In the genomic region with DNA sequence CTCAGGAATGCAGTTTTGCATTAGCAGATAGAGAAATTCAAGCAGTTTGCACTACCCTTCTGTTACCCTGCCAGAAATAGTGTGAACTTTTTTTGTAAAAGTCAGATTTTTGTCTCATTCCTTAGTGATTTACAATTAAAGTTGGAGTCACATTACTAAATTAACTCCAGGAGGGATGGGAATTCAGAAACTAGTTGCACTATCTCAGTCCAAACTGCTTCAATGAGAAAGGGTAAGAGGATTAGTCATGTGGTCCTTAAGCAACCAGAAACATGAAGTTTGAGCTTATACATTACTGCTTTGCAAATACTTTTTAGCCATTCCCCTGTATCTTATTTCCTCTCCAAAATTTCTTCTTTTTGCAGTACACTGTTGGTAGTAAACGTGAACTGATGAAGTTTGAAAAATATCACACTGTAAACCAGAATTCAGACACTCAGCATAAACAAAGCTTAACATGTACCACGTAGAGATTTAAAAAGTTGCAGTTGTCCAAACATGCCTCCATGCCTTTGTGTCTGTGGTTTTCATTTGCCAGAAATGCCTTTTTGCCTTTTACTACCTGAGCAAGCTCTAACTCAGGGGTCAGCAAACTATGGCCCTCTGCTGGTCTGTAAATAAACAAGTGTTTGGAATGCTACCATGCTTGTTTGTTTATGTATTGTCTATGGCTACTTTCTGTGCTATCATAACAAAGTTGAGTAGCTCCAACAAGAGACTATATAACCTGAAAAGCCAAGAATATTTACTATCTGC, we compare ENCODE assay signal across 18 cellular contexts. TPM values are rescaled to one million over a fixed set of nuclear protein-coding genes. Genes with fewer than 3 reads are reported as not detected.
A peak's percentile ranks its signal among the peaks of the same experiment; 100 is the strongest.
DNase-seq lines count a peak whose midpoint lies in the region; ATAC-seq, FAIRE-seq and TF ChIP-seq lines count a peak whose summit lies in the region.
"Had no signal": no experiment of that assay in that cellular context is flagged by ENCODE, and none has a peak within 500 bp of the region (broad histone marks: within the 10 kb centered on the region; RNA-seq: fewer than 3 reads in every experiment).

No MANE protein-coding gene starts in this region.

- H2BK5ac ChIP-seq in H9 (ENCODE audit: insufficient read length, low read length) = no peak overlapping the region

- peaks cover 27 to 35% of the 10 kb centered on the region in 2 experiments for H3K36me3 ChIP-seq in keratinocyte (ENCODE audit: control insufficient read depth in 2 of 2, extremely low read depth in 1 of 2, insufficient read depth in 2 of 2, low read length in 2 of 2)

- H3K4me1 ChIP-seq in H9 (ENCODE audit: insufficient read depth, low read length) (no peaks in the 10 kb centered on the region), keratinocyte (ENCODE audit: control insufficient read depth, extremely low read depth, insufficient read depth, low read length) (peaks cover 14% of the 10 kb centered on the region)
- H3K4me1 ChIP-seq: parathyroid adenoma had no signal

- H3K18ac ChIP-seq in H9 (ENCODE audit: insufficient read length, low read depth, low read length) = no peak overlapping the region

- no peak overlapping the region for H4K5ac ChIP-seq in H9 (ENCODE audit: insufficient read length, low read depth, low read length)

- no peak overlapping the region for H3K4ac ChIP-seq in H9 (ENCODE audit: low read depth, low read length)

- H3K79me2 ChIP-seq in H9 (ENCODE audit: insufficient read depth, low read length) = no peaks in the 10 kb centered on the region
- H3K79me2 ChIP-seq in keratinocyte (ENCODE audit: control insufficient read depth, insufficient read depth, low read length) = no peaks in the 10 kb centered on the region
- H3K79me2 ChIP-seq: parathyroid adenoma had no signal

- H3K23ac ChIP-seq in H9 (ENCODE audit: insufficient read length, low read depth, low read length) = no peak overlapping the region

- H3K27ac Mint-ChIP-seq in H9 = peak overlapping the region in 2 of 3 experiments; percentile 9 to 75; a peak in 3 of 7 replicates
- H3K27ac Mint-ChIP-seq in chondrocyte (ENCODE audit: unreplicated experiment) = no peak overlapping the region
- H3K27ac Mint-ChIP-seq: activated naive CD8-positive, alpha-beta T cell treated with anti-CD3 and anti-CD28 coated beads, Interleukin-2, amount 10 ng/mL, durations not matched to agents 7 days and 5 days; B cell had no signal

- no peak overlapping the region for H2BK20ac ChIP-seq in H9 (ENCODE audit: low read depth, low read length, poor library complexity, severe bottlenecking)

- WGBS in H9 (ENCODE audit: extremely low coverage, insufficient read length, low lambda C conversion rate) = no CpG with 5 or more reads among the region's 2 CpGs

- no peak overlapping the region for H3K9ac ChIP-seq in H9 (ENCODE audit: extremely low read depth, insufficient read length, low read length)
- H3K9ac ChIP-seq in keratinocyte (ENCODE audit: control insufficient read depth, extremely low read depth, insufficient read depth, low read length) = no peak overlapping the region
- H3K9ac ChIP-seq: parathyroid adenoma had no signal

- no peak overlapping the region for H3K27ac ChIP-seq in H9 (ENCODE audit: insufficient read length, low read depth, low read length)
- no peak overlapping the region for H3K27ac ChIP-seq in keratinocyte (ENCODE audit: control insufficient read depth, insufficient read depth, low read length)
- H3K27ac ChIP-seq: parathyroid adenoma, PC-9, thoracic aorta had no signal

- no peak overlapping the region for H3T11ph ChIP-seq in H9 (ENCODE audit: low read length)

- TF ChIP-seq CTCF in AG09309 (IDR thresholded peaks at IDR 0.05; ENCODE audit: control insufficient read depth, insufficient read depth, low read depth, low read length, missing control alignments) (no peak), H9 (conservative IDR thresholded peaks at IDR 0.05) (no peak; the same call in 1 of the 3 replicates), chondrocyte (IDR thresholded peaks at IDR 0.05) (peak; percentile 19), keratinocyte (optimal IDR thresholded peaks at IDR 0.05 in 1 of 3, IDR thresholded peaks at IDR 0.05 in 1 of 3, conservative IDR thresholded peaks at IDR 0.05 in 1 of 3; ENCODE audit: extremely low read depth in 1 of 3, insufficient read depth in 2 of 3, low read length in 3 of 3) (peak in 1 of 3 experiments; percentile 10)

- peaks cover 0 to 15% of the 10 kb centered on the region in 2 experiments; a peak in 3 of 4 replicates for H3K4me1 Mint-ChIP-seq in H9
- H3K4me1 Mint-ChIP-seq in chondrocyte (ENCODE audit: low read depth) = no peaks in the 10 kb centered on the region
- H3K4me1 Mint-ChIP-seq: activated naive CD8-positive, alpha-beta T cell treated with anti-CD3 and anti-CD28 coated beads, Interleukin-2, amount 10 ng/mL, durations not matched to agents 7 days and 5 days; B cell had no signal

- H4K91ac ChIP-seq in H9 (ENCODE audit: insufficient read length, low read depth, low read length) = no peak overlapping the region

- H3K4me3 ChIP-seq in AG09309 (ENCODE audit: control insufficient read depth, low read depth, low read length) (no peak overlapping the region), keratinocyte (ENCODE audit: control insufficient read depth in 2 of 3, extremely low read depth in 1 of 3, insufficient read depth in 2 of 3, low read depth in 1 of 3, low read length in 3 of 3) (no peak overlapping the region)
- H3K4me3 ChIP-seq: PC-9, thoracic aorta had no signal

- H2AK5ac ChIP-seq in H9 (ENCODE audit: insufficient read length, low read length) = no peak overlapping the region

- H3K9me3 ChIP-seq in H9 (ENCODE audit: control insufficient read depth, low read depth, low read length) = no peaks in the 10 kb centered on the region
- H3K9me3 ChIP-seq in keratinocyte (ENCODE audit: control insufficient read depth, low read depth, low read length) = no peaks in the 10 kb centered on the region
- H3K9me3 ChIP-seq: thoracic aorta had no signal

- peaks cover 2 to 57% (median 37%) of the 10 kb centered on the region in 3 experiments; a peak in 5 of 7 replicates for H3K36me3 Mint-ChIP-seq in H9 (ENCODE audit: insufficient read depth in 1 of 3, low read depth in 3 of 3)
- peaks cover 54% of the 10 kb centered on the region for H3K36me3 Mint-ChIP-seq in chondrocyte (ENCODE audit: low read depth)

- no peak for FAIRE-seq in keratinocyte (lab: Jason Lieb, UNC)

- H3K4me2 ChIP-seq in H9 (ENCODE audit: insufficient read depth, insufficient read length, low read length) = no peak overlapping the region
- H3K4me2 ChIP-seq in keratinocyte (ENCODE audit: control insufficient read depth, extremely low read depth, insufficient read depth, low read depth, low read length) = peak overlapping the region; percentile 37
- H3K4me2 ChIP-seq: PC-9 had no signal

- no peaks in the 10 kb centered on the region for H3K23me2 ChIP-seq in H9 (ENCODE audit: insufficient read length, low read depth, low read length, poor library complexity, severe bottlenecking)

- no peak overlapping the region for H2BK120ac ChIP-seq in H9 (ENCODE audit: low read depth, low read length, poor library complexity, severe bottlenecking)

- dilution Hi-C loops in keratinocyte (cut with MboI; ENCODE audit: extremely low pct_ligation_motif_present, low sequenced_read_pairs) = no loop called here

- no peak for ATAC-seq in GM18861 (IDR thresholded peaks at IDR 0.05; ENCODE audit: unreplicated experiment)

- DNase-seq in AG09309 (ENCODE audit: low read depth) = peak; percentile 39
- no peak for DNase-seq in H9
- no peak for DNase-seq in chondrocyte (ENCODE audit: low spot score)
- no peak for DNase-seq in keratinocyte (ENCODE audit: low read depth, low spot score)
- no peak for DNase-seq in superior temporal gyrus (ENCODE audit: extremely low spot score)
- no peak for DNase-seq in ACHN
- DNase-seq in activated CD4-positive, CD25-positive, alpha-beta regulatory T cell (lab: John Stamatoyannopoulos, UW) = no peak
- DNase-seq: activated CD4-positive, CD25-positive, alpha-beta regulatory T cell treated with anti-CD3 and anti-CD28 coated beads, Interleukin-2, amount 50 U/mL, for 72 hours; activated naive CD8-positive, alpha-beta T cell treated with anti-CD3 and anti-CD28 coated beads, Interleukin-2, amount 10 ng/mL, durations not matched to agents 7 days and 5 days; activated T-cell treated with anti-CD3 and anti-CD28 coated beads for 4 hours; immature natural killer cell; NCI-H1092; NCI-H226; PC-9 had no signal

- H3K27me3 ChIP-seq in H9 (ENCODE audit: insufficient read depth, low read length) (no peaks in the 10 kb centered on the region), keratinocyte (ENCODE audit: control insufficient read depth, extremely low read depth, insufficient read depth, low read length) (no peaks in the 10 kb centered on the region)

- peaks cover 3% of the 10 kb centered on the region for H3K9me1 ChIP-seq in keratinocyte (ENCODE audit: control insufficient read depth, extremely low read depth, insufficient read depth, low read length)

- H4K20me1 ChIP-seq in H9 (ENCODE audit: control insufficient read depth, insufficient read depth, insufficient read length) = no peaks in the 10 kb centered on the region
- peaks cover 4% of the 10 kb centered on the region for H4K20me1 ChIP-seq in keratinocyte (ENCODE audit: control insufficient read depth, extremely low read depth, insufficient read depth, low read length)

- no peak overlapping the region for H3K56ac ChIP-seq in H9 (ENCODE audit: insufficient read length, low read depth, low read length)

- no peaks in the 10 kb centered on the region for H3K9me3 Mint-ChIP-seq in H9
- no peaks in the 10 kb centered on the region for H3K9me3 Mint-ChIP-seq in chondrocyte (ENCODE audit: low read depth)
- H3K9me3 Mint-ChIP-seq: activated naive CD8-positive, alpha-beta T cell treated with anti-CD3 and anti-CD28 coated beads, Interleukin-2, amount 10 ng/mL, durations not matched to agents 7 days and 5 days; immature natural killer cell had no signal

- no peak overlapping the region for H3K14ac ChIP-seq in H9 (ENCODE audit: insufficient read depth, low read length)

- H3K4me3 Mint-ChIP-seq in H9 (no peak overlapping the region), chondrocyte (ENCODE audit: unreplicated experiment) (no peak overlapping the region)
- H3K4me3 Mint-ChIP-seq: activated naive CD8-positive, alpha-beta T cell treated with anti-CD3 and anti-CD28 coated beads, Interleukin-2, amount 10 ng/mL, durations not matched to agents 7 days and 5 days; B cell; immature natural killer cell had no signal

- H3K27me3 Mint-ChIP-seq in H9 (ENCODE audit: low read depth) (no peaks in the 10 kb centered on the region), chondrocyte (ENCODE audit: low read depth) (no peaks in the 10 kb centered on the region)
- H3K27me3 Mint-ChIP-seq: activated naive CD8-positive, alpha-beta T cell treated with anti-CD3 and anti-CD28 coated beads, Interleukin-2, amount 10 ng/mL, durations not matched to agents 7 days and 5 days; B cell had no signal

- H3K79me1 ChIP-seq in H9 (ENCODE audit: insufficient read depth, low read depth, low read length, poor library complexity, severe bottlenecking) = no peaks in the 10 kb centered on the region

- H4K8ac ChIP-seq in H9 (replicated peaks; ENCODE audit: insufficient read length, low read depth, low read length) = no peak overlapping the region

- no peak overlapping the region for H2BK12ac ChIP-seq in H9 (ENCODE audit: insufficient read length, low read depth, low read length)

- no peak overlapping the region for H2AFZ ChIP-seq in H9 (ENCODE audit: low read length)
- no peak overlapping the region for H2AFZ ChIP-seq in keratinocyte (ENCODE audit: control insufficient read depth, low read length)
- H2AFZ ChIP-seq: parathyroid adenoma, PC-9 had no signal

- in situ Hi-C loops in ACHN (cut with HindIII; ENCODE audit: low pct_ligation_motif_present, low pct_unique_long_range_greater_than_20kb, low sequenced_read_pairs) = no loop called here

- H2BK15ac ChIP-seq in H9 (ENCODE audit: low read depth, low read length) = no peak overlapping the region

RNA-seq across cellular contexts. Expression of gene TP53INP2, which starts 49.7 kb away (rescaled TPM):
- total RNA-seq in H9 (2021) (8.0 TPM in 2 replicates), chondrocyte (31.7 to 59.8 TPM (median 58.7 TPM) in 3 replicates)
- 0.70 to 2.6 TPM (median 1.0 TPM) in 3 replicates for polyA plus RNA-seq in keratinocyte
- 1.1 TPM for polyA plus RNA-seq in keratinocyte (2011; ENCODE audit: low read depth)
- 2.3 and 2.8 TPM in 2 replicates for polyA plus RNA-seq in keratinocyte (2011; cell fraction: cytosol; rRNA removed)
- 7.3 and 7.5 TPM in 2 replicates for polyA plus RNA-seq in keratinocyte (2011; cell fraction: nucleus; rRNA removed)
- polyA plus RNA-seq in keratinocyte (2012; ENCODE audit: low replicate concordance) = 4.1 and 5.0 TPM in 2 replicates
- polyA minus RNA-seq in keratinocyte = 1.3 to 6.2 TPM (median 1.7 TPM) in 3 replicates
- 2.3 TPM for polyA minus RNA-seq in keratinocyte (2011; cell fraction: cytosol; rRNA and poly(A)+ RNA removed)
- 2.6 and 3.6 TPM in 2 replicates for polyA minus RNA-seq in keratinocyte (2011; cell fraction: nucleus; rRNA and poly(A)+ RNA removed)
